In genomic region chr16:20383106-20384029, GRCh38 we compare ENCODE assay signal across 1 cellular context.
A peak's percentile ranks its signal among the peaks of the same experiment; 100 is the strongest.
TF ChIP-seq lines count a peak whose summit lies in the region.

No MANE protein-coding gene starts in this region.

TF ChIP-seq in K562, 482 proteins besides CTCF, POLR2A, EP300 and RAD21 (continued from another document and continues in another):
- TF ChIP-seq ZNF407 (IDR thresholded peaks at IDR 0.05; ENCODE audit: low read depth) (no peak), RAD51 (IDR thresholded peaks at IDR 0.05; ENCODE audit: borderline replicate concordance, low read depth) (no peak), NBN (IDR thresholded peaks at IDR 0.05; ENCODE audit: low read depth) (no peak), XRCC3 (IDR thresholded peaks at IDR 0.05) (no peak), DEAF1 (CRISPR knock-in tag; IDR thresholded peaks at IDR 0.05) (peak; percentile 52), MYC (IDR thresholded peaks at IDR 0.05; ENCODE audit: low read depth, low read length) (0 out of 2 replicates have a peak, but pooled peaks have one; percentile 27), MYC (CRISPR knock-in tag; IDR thresholded peaks at IDR 0.05; ENCODE audit: borderline replicate concordance, low read depth) (no peak), PBX2 (CRISPR knock-in tag; IDR thresholded peaks at IDR 0.05; ENCODE audit: low read depth) (no peak), PBX2 (tag; conservative IDR thresholded peaks at IDR 0.05; ENCODE audit: low read depth) (no peak), DNMT1 (IDR thresholded peaks at IDR 0.05) (no peak), ATF4 (CRISPR knock-in tag; IDR thresholded peaks at IDR 0.05) (no peak), HSF4 (CRISPR knock-in tag; IDR thresholded peaks at IDR 0.05; ENCODE audit: borderline replicate concordance) (no peak), RCOR1 (IDR thresholded peaks at IDR 0.05; ENCODE audit: borderline replicate concordance in 1 of 2, low read depth in 2 of 2, low read length in 2 of 2) (0 out of 4 replicates have a peak, but pooled peaks of 1 of the 2 experiments have one; percentile 34), CSDE1 (IDR thresholded peaks at IDR 0.05) (no peak), EHMT2 (IDR thresholded peaks at IDR 0.05) (no peak), TEAD1 (CRISPR knock-in tag; IDR thresholded peaks at IDR 0.05) (no peak), MAFK (IDR thresholded peaks at IDR 0.05; ENCODE audit: low read length) (no peak), ELK3 (CRISPR knock-in tag; IDR thresholded peaks at IDR 0.05) (no peak), ZNF217 (CRISPR knock-in tag; IDR thresholded peaks at IDR 0.05) (no peak), STAG1 (CRISPR knock-in tag; IDR thresholded peaks at IDR 0.05; ENCODE audit: borderline replicate concordance) (peak; percentile 23; the same call in 1 of the 2 replicates), USF1 (CRISPR knock-in tag; IDR thresholded peaks at IDR 0.05) (no peak), NFE2L1 (tag; IDR thresholded peaks at IDR 0.05; ENCODE audit: borderline replicate concordance, low read depth) (no peak), ZNF695 (CRISPR knock-in tag; IDR thresholded peaks at IDR 0.05) (no peak), CTBP1 (IDR thresholded peaks at IDR 0.05; ENCODE audit: borderline replicate concordance) (peak; percentile 31; the same call in 1 of the 2 replicates), SMC3 (conservative IDR thresholded peaks at IDR 0.05; ENCODE audit: insufficient read depth, low read depth, low read length) (peak; percentile 79), YBX1 (IDR thresholded peaks at IDR 0.05) (no peak), MCM5 (IDR thresholded peaks at IDR 0.05; ENCODE audit: low read depth) (no peak), WHSC1 (IDR thresholded peaks at IDR 0.05; ENCODE audit: low read length) (no peak), HDGF (IDR thresholded peaks at IDR 0.05) (no peak), RUNX1 (IDR thresholded peaks at IDR 0.05; ENCODE audit: low read depth) (no peak), NR2F6 (CRISPR knock-in tag; IDR thresholded peaks at IDR 0.05) (no peak), ARNT (IDR thresholded peaks at IDR 0.05) (no peak), PHF8 (IDR thresholded peaks at IDR 0.05; ENCODE audit: borderline replicate concordance, low read length) (no peak), TRIM25 (IDR thresholded peaks at IDR 0.05; ENCODE audit: borderline replicate concordance) (no peak), CHD1 (IDR thresholded peaks at IDR 0.05; ENCODE audit: low read length) (no peak), ZNF184 (CRISPR knock-in tag; IDR thresholded peaks at IDR 0.05) (no peak), TAF1 (IDR thresholded peaks at IDR 0.05; ENCODE audit: control insufficient read depth, extremely low read depth, insufficient read depth, low read length, severe bottlenecking) (no peak), BRF1 (IDR thresholded peaks at IDR 0.05; ENCODE audit: borderline replicate concordance, extremely low read depth, insufficient read length) (no peak), XRCC5 (IDR thresholded peaks at IDR 0.05; ENCODE audit: low read depth, low read length) (no peak), RB1 (IDR thresholded peaks at IDR 0.05; ENCODE audit: low read depth) (peak; percentile 45; the same call in 1 of the 2 replicates), PPARD (CRISPR knock-in tag; IDR thresholded peaks at IDR 0.05) (no peak), ZBTB43 (CRISPR knock-in tag; IDR thresholded peaks at IDR 0.05) (no peak), MAZ (CRISPR knock-in tag; conservative IDR thresholded peaks at IDR 0.05 in 1 of 2, IDR thresholded peaks at IDR 0.05 in 1 of 2) (0 out of 4 replicates have a peak, but pooled peaks of 1 of the 2 experiments have one; percentile 16), SP1 (CRISPR knock-in tag; IDR thresholded peaks at IDR 0.05) (no peak), BRCA1 (IDR thresholded peaks at IDR 0.05) (no peak), BRCA1 (CRISPR knock-in tag; IDR thresholded peaks at IDR 0.05) (no peak), JUND (IDR thresholded peaks at IDR 0.05; ENCODE audit: borderline replicate concordance, low read depth, low read length) (peak; percentile 20; the same call in 1 of the 2 replicates), JUND (tag; IDR thresholded peaks at IDR 0.05; ENCODE audit: borderline replicate concordance, low read depth, low read length) (no peak), NRF1 (conservative IDR thresholded peaks at IDR 0.05 in 1 of 2, IDR thresholded peaks at IDR 0.05 in 1 of 2) (no peak), HEY1 (CRISPR knock-in tag; IDR thresholded peaks at IDR 0.05; ENCODE audit: borderline replicate concordance) (no peak), SLC30A9 (CRISPR knock-in tag; IDR thresholded peaks at IDR 0.05) (no peak), ZBTB8A (IDR thresholded peaks at IDR 0.05; ENCODE audit: partially characterized antibody) (no peak)
